ENCODE assay signal across 10 cellular contexts in the genomic region with DNA sequence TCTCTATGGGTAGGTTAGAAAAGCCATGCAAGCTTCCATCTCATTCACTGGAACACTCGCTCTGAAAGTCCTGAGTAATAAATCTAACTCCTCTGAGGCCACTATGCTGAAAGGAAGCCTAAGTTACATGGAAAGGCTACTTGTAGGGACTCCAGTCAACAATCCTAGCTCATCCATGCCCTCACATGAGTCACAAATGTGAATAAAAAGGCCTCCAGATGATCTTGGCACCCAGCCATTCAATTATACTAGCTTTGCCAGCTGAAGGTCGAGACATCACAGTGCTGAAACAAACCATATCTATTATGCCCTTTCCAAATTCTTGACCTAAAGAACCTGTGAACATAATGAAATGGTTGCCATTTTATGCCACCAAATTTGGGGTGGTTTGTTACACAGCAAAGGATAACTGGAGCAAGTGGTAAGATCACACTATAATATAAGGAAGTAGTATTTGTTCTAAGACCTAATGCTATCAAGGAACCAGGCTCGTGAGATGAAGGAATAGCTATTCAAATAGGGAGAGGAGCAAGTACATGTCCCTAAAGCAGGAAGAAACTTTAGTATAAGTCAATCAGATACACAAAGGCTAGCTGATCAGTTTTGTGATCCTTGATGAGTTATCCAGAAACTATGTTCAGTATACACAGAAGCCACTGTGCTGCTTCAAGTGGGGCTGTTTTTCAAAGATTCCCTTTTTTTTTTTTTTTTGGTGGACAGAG.
A peak's percentile ranks its signal among the peaks of the same experiment; 100 is the strongest.
DNase-seq lines count a peak whose midpoint lies in the region; ATAC-seq and TF ChIP-seq lines count a peak whose summit lies in the region.
"Had no signal": no experiment of that assay in that cellular context is flagged by ENCODE, and none has a peak within 500 bp of the region (broad histone marks: within the 10 kb centered on the region; RNA-seq: fewer than 3 reads in every experiment).

No MANE protein-coding gene starts in this region.

- H3K9ac ChIP-seq in endodermal cell (ENCODE audit: extremely low read depth, low read length, poor library complexity, severe bottlenecking): no peak overlapping the region

- 80 to 97% methylated on average over 1 to 3 of the region's 3 CpGs for WGBS in endodermal cell (ENCODE audit: insufficient coverage in 1 of 2, insufficient read length in 1 of 2), 2 experiments

- H3K27me3 ChIP-seq in endodermal cell (ENCODE audit: control insufficient read depth, insufficient read depth, low read length, poor library complexity, severe bottlenecking): no peaks in the 10 kb centered on the region
- H3K27me3 ChIP-seq: gastroesophageal sphincter had no signal

- H3K27ac ChIP-seq in endodermal cell (ENCODE audit: low read depth, low read length): no peak overlapping the region
- H3K27ac ChIP-seq: HL-60 had no signal

- H3K9me3 ChIP-seq in mucosa of descending colon: no peaks in the 10 kb centered on the region
- H3K9me3 ChIP-seq in endodermal cell (ENCODE audit: control insufficient read depth, low read length): no peaks in the 10 kb centered on the region
- H3K9me3 ChIP-seq: gastroesophageal sphincter had no signal

- peaks cover 81% of the 10 kb centered on the region for H3K4me1 Mint-ChIP-seq in activated naive CD8-positive, alpha-beta T cell treated with anti-CD3 and anti-CD28 coated beads, Interleukin-2, amount 50 U/mL, for 24 hours
- peaks cover 32% of the 10 kb centered on the region for H3K4me1 Mint-ChIP-seq in endodermal cell

- H3K27ac Mint-ChIP-seq in activated naive CD8-positive, alpha-beta T cell treated with anti-CD3 and anti-CD28 coated beads, Interleukin-2, amount 50 U/mL, for 24 hours: peak overlapping the region; percentile 91
- no peak overlapping the region for H3K27ac Mint-ChIP-seq in endodermal cell

- DNase-seq in EH (ENCODE audit: low read depth) (peak; percentile 80), NCI-H1105 treated with DMSO at 0.1 percent for 48 hours (lab: John Stamatoyannopoulos, UW) (peak; percentile 51), mucosa of descending colon (peak in 1 of 3 donors; percentile 27), endodermal cell (no peak), medulla oblongata (ENCODE audit: extremely low spot score) (no peak)
- no peak for DNase-seq in activated naive CD8-positive, alpha-beta T cell treated with anti-CD3 and anti-CD28 coated beads, Interleukin-2, amount 50 U/mL, for 24 hours
- DNase-seq: stimulated activated CD4-positive, alpha-beta T cell treated with anti-CD3 and anti-CD28 coated beads, Interleukin-12 subunit alpha, Interleukin-12 subunit beta, amount 100 ng/mL, for 4 hours had no signal

- TF ChIP-seq CTCF in mucosa of descending colon (IDR thresholded peaks at IDR 0.05) (no peak), endodermal cell (conservative IDR thresholded peaks at IDR 0.05) (no peak)

- H3K4me3 ChIP-seq in mucosa of descending colon (no peak overlapping the region), endodermal cell (ENCODE audit: low read length) (no peak overlapping the region)
- H3K4me3 ChIP-seq: gastroesophageal sphincter had no signal

- no peak for ATAC-seq in activated naive CD8-positive, alpha-beta T cell treated with anti-CD3 and anti-CD28 coated beads, Interleukin-2, amount 50 U/mL, for 24 hours
- peak; percentile 72 for ATAC-seq in mucosa of descending colon
- no peak for ATAC-seq in HG03469 (IDR thresholded peaks at IDR 0.05; ENCODE audit: unreplicated experiment)
- ATAC-seq: gastroesophageal sphincter had no signal

- no peaks in the 10 kb centered on the region for H3K9me3 Mint-ChIP-seq in activated naive CD8-positive, alpha-beta T cell treated with anti-CD3 and anti-CD28 coated beads, Interleukin-2, amount 50 U/mL, for 24 hours
- H3K9me3 Mint-ChIP-seq in endodermal cell: no peaks in the 10 kb centered on the region

- H3K36me3 Mint-ChIP-seq in activated naive CD8-positive, alpha-beta T cell treated with anti-CD3 and anti-CD28 coated beads, Interleukin-2, amount 50 U/mL, for 24 hours (ENCODE audit: low read depth): no peaks in the 10 kb centered on the region
- H3K36me3 Mint-ChIP-seq in endodermal cell (ENCODE audit: low read depth): no peaks in the 10 kb centered on the region

- H3K27me3 Mint-ChIP-seq in activated naive CD8-positive, alpha-beta T cell treated with anti-CD3 and anti-CD28 coated beads, Interleukin-2, amount 50 U/mL, for 24 hours: no peaks in the 10 kb centered on the region
- H3K27me3 Mint-ChIP-seq in endodermal cell (ENCODE audit: insufficient read depth): no peaks in the 10 kb centered on the region

- H3K4me1 ChIP-seq in mucosa of descending colon (ENCODE audit: low read depth): peaks cover 37% of the 10 kb centered on the region
- peaks cover 3% of the 10 kb centered on the region for H3K4me1 ChIP-seq in endodermal cell (ENCODE audit: control insufficient read depth, insufficient read depth, low read length)

- peak overlapping the region; percentile 15 for H3K4me3 Mint-ChIP-seq in activated naive CD8-positive, alpha-beta T cell treated with anti-CD3 and anti-CD28 coated beads, Interleukin-2, amount 50 U/mL, for 24 hours
- no peak overlapping the region for H3K4me3 Mint-ChIP-seq in endodermal cell

- intact Hi-C loops in mucosa of descending colon (cut with DNase I, micrococcal nuclease): no loop called here

- H3K36me3 ChIP-seq in mucosa of descending colon (ENCODE audit: low read depth) (no peaks in the 10 kb centered on the region), endodermal cell (ENCODE audit: control insufficient read depth, insufficient read depth, low read length) (no peaks in the 10 kb centered on the region)
- H3K36me3 ChIP-seq: gastroesophageal sphincter had no signal

Comparison
In these comparisons a context has a peak if more than half of its experiments do, and no peak if none do; other contexts are left out.
1. DNase-seq: peak in EH (single experiment) and NCI-H1105 treated with DMSO at 0.1 percent for 48 hours (single experiment); none in activated naive CD8-positive, alpha-beta T cell treated with anti-CD3 and anti-CD28 coated beads, Interleukin-2, amount 50 U/mL, for 24 hours (single experiment), endodermal cell (single experiment) and medulla oblongata (single experiment).